17 cellular contexts compared by ENCODE assay signal in the genomic region with DNA sequence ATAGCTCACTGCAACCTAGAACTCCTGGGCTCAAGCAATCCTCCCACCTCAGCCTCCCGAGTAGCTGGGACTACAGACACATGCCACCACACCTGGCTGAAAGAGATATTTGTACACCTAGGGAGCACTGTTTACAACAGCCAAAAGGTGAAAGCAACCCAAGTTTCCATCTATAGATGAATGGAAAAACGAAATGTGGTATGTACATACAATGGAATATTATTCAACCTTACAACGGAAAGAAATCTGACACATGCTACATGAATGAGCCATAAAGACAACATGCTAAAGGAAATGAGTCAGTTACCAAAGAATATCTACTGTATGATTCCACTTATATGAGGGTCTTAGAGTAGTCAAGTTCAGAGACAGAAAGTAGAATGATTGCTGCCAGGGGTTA. TPM values are rescaled to one million over a fixed set of nuclear protein-coding genes. Genes with fewer than 3 reads are reported as not detected.
DNase-seq lines count a peak whose midpoint lies in the region; TF ChIP-seq lines count a peak whose summit lies in the region.
"Had no signal": no experiment of that assay in that cellular context is flagged by ENCODE, and none has a peak within 500 bp of the region (broad histone marks: within the 10 kb centered on the region; RNA-seq: fewer than 3 reads in every experiment).

No MANE protein-coding gene starts in this region.

- H3K79me2 ChIP-seq in GM23248 (ENCODE audit: insufficient read depth) = no peaks in the 10 kb centered on the region

- no peaks in the 10 kb centered on the region for H3K9me3 ChIP-seq in GM23248 (ENCODE audit: low read depth)
- no peaks in the 10 kb centered on the region for H3K9me3 ChIP-seq in BE2C
- H3K9me3 ChIP-seq: thoracic aorta had no signal

- H2AFZ ChIP-seq in GM23248 = no peak overlapping the region

- no peaks in the 10 kb centered on the region for H3K9me3 Mint-ChIP-seq in glutamatergic neuron (ENCODE audit: unreplicated experiment)
- H3K9me3 Mint-ChIP-seq: activated CD4-positive, alpha-beta memory T cell treated with anti-CD3 and anti-CD28 coated beads for 36 hours; memory B cell; nephron had no signal

- H3K27me3 ChIP-seq in GM23248 (replicated peaks; ENCODE audit: insufficient read depth) (no peaks in the 10 kb centered on the region), BE2C (0 out of 2 replicates have a peak, but pooled peaks cover 4% of the 10 kb centered on the region)

- H3K9ac ChIP-seq in GM23248 = no peak overlapping the region

- no peaks in the 10 kb centered on the region for H3K36me3 Mint-ChIP-seq in glutamatergic neuron (ENCODE audit: unreplicated experiment)
- H3K36me3 Mint-ChIP-seq: activated CD4-positive, alpha-beta memory T cell treated with anti-CD3 and anti-CD28 coated beads for 36 hours; memory B cell had no signal

- in situ Hi-C loops in GM23248 (cut with MboI) = no loop called here

- no peak overlapping the region for H3K4me3 Mint-ChIP-seq in glutamatergic neuron (ENCODE audit: unreplicated experiment)
- H3K4me3 Mint-ChIP-seq: activated CD4-positive, alpha-beta memory T cell treated with anti-CD3 and anti-CD28 coated beads for 36 hours; memory B cell; nephron had no signal

- no peaks in the 10 kb centered on the region for H3F3A ChIP-seq in GM23248 (ENCODE audit: insufficient read depth)

- no peaks in the 10 kb centered on the region for H3K9me2 ChIP-seq in GM23248 (ENCODE audit: insufficient read depth)

- 74 to 79% methylated on average over 3 of the region's 3 CpGs for WGBS in GM23248 (ENCODE audit: low coverage in 1 of 2, low lambda C conversion rate in 2 of 2, missing lambda C conversion rate in 2 of 2), 2 experiments

- no peak overlapping the region for H3K4me2 ChIP-seq in GM23248 (ENCODE audit: unreplicated experiment)

- no peak overlapping the region for H3K4me3 ChIP-seq in GM23248
- no peak overlapping the region for H3K4me3 ChIP-seq in BE2C (ENCODE audit: low read depth, low read length)
- H3K4me3 ChIP-seq: thoracic aorta had no signal

- no peak for TF ChIP-seq CTCF in glutamatergic neuron (IDR thresholded peaks at IDR 0.05; ENCODE audit: partially characterized antibody, unreplicated experiment)
- no peak for TF ChIP-seq CTCF in BE2C (IDR thresholded peaks at IDR 0.05; ENCODE audit: low read depth, low read length)

- H3K36me3 ChIP-seq in GM23248 (ENCODE audit: low read depth) (no peaks in the 10 kb centered on the region), BE2C (no peaks in the 10 kb centered on the region)
- H3K36me3 ChIP-seq: thoracic aorta had no signal

- H3K4me1 ChIP-seq in GM23248 (ENCODE audit: insufficient read depth) (peaks cover 16% of the 10 kb centered on the region), BE2C (peaks cover 7% of the 10 kb centered on the region)

- H4K20me1 ChIP-seq in GM23248 (ENCODE audit: insufficient read depth) = no peaks in the 10 kb centered on the region

- DNase-seq in GM23248 (peak; percentile 32), M059J (ENCODE audit: low read depth) (peak; percentile 32), dermis blood vessel endothelial cell (peak; percentile 79), lung microvascular endothelial cell (ENCODE audit: low read depth in 2 of 2) (peak; percentile 4 to 84), H4 (ENCODE audit: low spot score) (no peak), glutamatergic neuron (no peak), BE2C (no peak)
- DNase-seq: activated CD4-positive, alpha-beta memory T cell treated with anti-CD3 and anti-CD28 coated beads for 36 hours; C1 segment of cervical spinal cord; effector CD4-positive, alpha-beta T cell; Kasumi-1; NCI-H187; NCI-H510A treated with DMSO at 0.1 percent for 48 hours; stimulated activated CD4-positive, alpha-beta T cell treated with anti-CD3 and anti-CD28 coated beads, Interleukin-1b, Interleukin-23, amount 100 ng/mL, for 48 hours had no signal

- no peak overlapping the region for H3K27ac Mint-ChIP-seq in glutamatergic neuron (ENCODE audit: unreplicated experiment)
- H3K27ac Mint-ChIP-seq: activated CD4-positive, alpha-beta memory T cell treated with anti-CD3 and anti-CD28 coated beads for 36 hours; memory B cell; nephron had no signal

- no peaks in the 10 kb centered on the region for H3K4me1 Mint-ChIP-seq in glutamatergic neuron (ENCODE audit: low read depth, unreplicated experiment)
- H3K4me1 Mint-ChIP-seq: nephron had no signal

- peaks cover 4% of the 10 kb centered on the region for H3K27me3 Mint-ChIP-seq in glutamatergic neuron (ENCODE audit: unreplicated experiment)

- no peak overlapping the region for H3K27ac ChIP-seq in GM23248
- H3K27ac ChIP-seq: thoracic aorta had no signal

RNA-seq across cellular contexts. Expression of gene ABCG2, which starts 52.2 kb away (rescaled TPM):
- 0.11 and 0.76 TPM in 2 replicates for total RNA-seq in GM23248 (2014; rRNA removed; shearing (Covaris generic))
- polyA plus RNA-seq in GM23248 (2016; fragmentation: Nextera tagmentation; extraction: Ambion mirVana) = 0.05 and 0.14 TPM in 2 replicates
- total RNA-seq in M059J (2014; rRNA removed; shearing (Covaris generic)) = 11.9 and 14.7 TPM in 2 replicates
- total RNA-seq in dermis blood vessel endothelial cell = 45.0 and 96.0 TPM in 2 replicates
- total RNA-seq in lung microvascular endothelial cell = 1.8 and 12.9 TPM in 2 replicates
- 14.9 and 15.9 TPM in 2 replicates for total RNA-seq in H4 (2014; rRNA removed; shearing (Covaris generic))
- total RNA-seq in glutamatergic neuron (ENCODE audit: unreplicated experiment) = not detected
- polyA plus RNA-seq in BE2C (2012; ENCODE audit: insufficient read depth, insufficient read length, low read depth) = not detected

Comparison
In these comparisons a context has a peak if more than half of its experiments do, and no peak if none do; other contexts are left out.
1. DNase-seq: peak in GM23248 (single experiment), M059J (single experiment), dermis blood vessel endothelial cell (single experiment) and lung microvascular endothelial cell (2 of 2); none in H4 (single experiment), glutamatergic neuron (single experiment) and BE2C (single experiment).